ENCODE assay signal across 31 cellular contexts in the genomic region with DNA sequence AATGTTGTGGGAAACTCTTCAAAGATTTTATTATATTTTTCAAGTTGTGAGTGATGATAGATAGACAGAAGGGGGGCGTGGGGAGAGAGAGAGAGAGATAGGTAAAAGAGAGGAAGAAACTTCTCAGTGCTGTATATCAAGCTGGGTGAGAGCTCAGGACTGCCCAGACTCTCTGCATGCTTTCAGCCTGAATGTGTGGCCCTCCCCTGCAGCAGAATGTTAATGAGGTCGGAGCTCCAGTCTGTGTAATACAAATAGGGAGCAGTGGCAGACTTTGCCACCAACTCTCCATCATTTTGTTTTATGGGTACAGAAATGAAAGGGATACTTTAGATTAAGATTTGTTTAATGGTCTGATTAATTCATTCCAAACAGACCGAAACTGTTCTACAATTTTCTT.
A peak's percentile ranks its signal among the peaks of the same experiment; 100 is the strongest.
DNase-seq lines count a peak whose midpoint lies in the region; ATAC-seq, FAIRE-seq and TF ChIP-seq lines count a peak whose summit lies in the region.
"Had no signal": no experiment of that assay in that cellular context is flagged by ENCODE, and none has a peak within 500 bp of the region (broad histone marks: within the 10 kb centered on the region; RNA-seq: fewer than 3 reads in every experiment).

No MANE protein-coding gene starts in this region.

- H3K4me1 ChIP-seq in IMR-90 (ENCODE audit: control insufficient read depth, insufficient read depth, low read length) (no peaks in the 10 kb centered on the region), H1 (replicated peaks in 1 of 4; ENCODE audit: control insufficient read depth in 3 of 4, insufficient read depth in 4 of 4, low read length in 3 of 4) (peaks cover 3 to 12% (median 7%) of the 10 kb centered on the region in 4 experiments; a peak in 5 of 7 replicates), mesendoderm (ENCODE audit: control insufficient read depth, low read depth, low read length) (peaks cover 6% of the 10 kb centered on the region)
- H3K4me1 ChIP-seq: esophagus muscularis mucosa, foreskin keratinocyte, Peyer's patch, right atrium auricular region, tibial artery had no signal

- BruUV-seq in IMR-90 (replicated peaks; lab: Mats Ljungman, UMichigan): no TSS peak

- H3K36me3 Mint-ChIP-seq in activated T-cell treated with anti-CD3 and anti-CD28 coated beads, Interleukin-2, amount 50 U/mL, for 72 hours (ENCODE audit: insufficient read depth in 2 of 2): no peaks in the 10 kb centered on the region
- H3K36me3 Mint-ChIP-seq: memory B cell had no signal

- peaks cover 0 to 2% of the 10 kb centered on the region in 2 donors for H3K9me3 Mint-ChIP-seq in activated T-cell treated with anti-CD3 and anti-CD28 coated beads, Interleukin-2, amount 50 U/mL, for 72 hours
- H3K9me3 Mint-ChIP-seq in stimulated activated naive CD8-positive, alpha-beta T cell treated with anti-CD3 and anti-CD28 coated beads, Interleukin-15, amount 100 ng/mL, for 72 hours: no peaks in the 10 kb centered on the region
- H3K9me3 Mint-ChIP-seq: activated CD4-positive, alpha-beta memory T cell treated with anti-CD3 and anti-CD28 coated beads, Interleukin-2, amount 10 ng/mL, durations not matched to agents 7 days and 5 days; dendritic cell treated with granulocyte-macrophage colony-stimulating factor and Interleukin-4, amounts not matched to agents 40 ng/mL and 50 ng/mL, for 4 days; neural crest cell had no signal

- no peak for TF ChIP-seq CTCF in IMR-90 (conservative IDR thresholded peaks at IDR 0.05; ENCODE audit: low read depth, low read length)
- TF ChIP-seq CTCF in H1 (IDR thresholded peaks at IDR 0.05; ENCODE audit: control extremely low read depth in 1 of 3, insufficient read depth in 1 of 3, low read depth in 1 of 3, low read length in 3 of 3): no peak

- H3K14ac ChIP-seq in IMR-90 (replicated peaks; ENCODE audit: low read depth, low read length): no peak overlapping the region
- no peak overlapping the region for H3K14ac ChIP-seq in H1 (ENCODE audit: insufficient read length)

- peak; percentile 46 for ATAC-seq in IMR-90 (ENCODE audit: low read depth)
- no peak for ATAC-seq in activated T-cell treated with anti-CD3 and anti-CD28 coated beads, Interleukin-2, amount 50 U/mL, for 72 hours (replicated peaks in 1 of 2)
- no peak for ATAC-seq in stimulated activated naive CD8-positive, alpha-beta T cell treated with anti-CD3 and anti-CD28 coated beads, Interleukin-15, amount 100 ng/mL, for 72 hours
- ATAC-seq: foreskin keratinocyte, left cardiac atrium had no signal

- H2AK5ac ChIP-seq in IMR-90 (ENCODE audit: low read depth, low read length) (no peak overlapping the region), H1 (ENCODE audit: low read depth, low read length) (no peak overlapping the region), mesendoderm (ENCODE audit: low read length) (no peak overlapping the region)

- H2BK120ac ChIP-seq in IMR-90 (ENCODE audit: low read depth, low read length): no peak overlapping the region
- H2BK120ac ChIP-seq in H1 (replicated peaks; ENCODE audit: low read depth, low read length): no peak overlapping the region
- no peak overlapping the region for H2BK120ac ChIP-seq in mesendoderm (ENCODE audit: low read depth, low read length)

- H2BK15ac ChIP-seq in IMR-90 (ENCODE audit: low read depth, low read length) (no peak overlapping the region), H1 (ENCODE audit: low read length) (no peak overlapping the region), mesendoderm (replicated peaks; ENCODE audit: low read depth) (no peak overlapping the region)

- H3K4me3 ChIP-seq in IMR-90 (ENCODE audit: insufficient read depth, low read depth, low read length) (no peak overlapping the region), H1 (ENCODE audit: extremely low read depth in 1 of 4, insufficient read depth in 2 of 4, low read depth in 3 of 4, low read length in 4 of 4) (no peak overlapping the region), mesendoderm (ENCODE audit: low read length) (no peak overlapping the region)
- H3K4me3 ChIP-seq: BLaER1 treated with 17β-estradiol and CSF1 and Interleukin-3, amounts not matched to agents 10 nM and 100 nM; cardiac muscle cell; esophagus muscularis mucosa; Peyer's patch; right atrium auricular region; tibial artery had no signal

- no peak for TF ChIP-seq RAD21 in IMR-90 (IDR thresholded peaks at IDR 0.05; ENCODE audit: low read length)
- TF ChIP-seq RAD21 in H1 (IDR thresholded peaks at IDR 0.05 in 1 of 2, conservative IDR thresholded peaks at IDR 0.05 in 1 of 2; ENCODE audit: low read depth in 2 of 2, low read length in 2 of 2): no peak

- no peaks in the 10 kb centered on the region for H3K23me2 ChIP-seq in H1 (ENCODE audit: low read depth, low read length)

- H4K20me1 ChIP-seq in IMR-90 (ENCODE audit: insufficient read depth, low read length) (no peaks in the 10 kb centered on the region), H1 (replicated peaks in 1 of 2; ENCODE audit: control insufficient read depth in 1 of 2, insufficient read depth in 2 of 2, low read length in 2 of 2) (no peaks in the 10 kb centered on the region)
- H4K20me1 ChIP-seq: BLaER1 treated with 17β-estradiol and CSF1 and Interleukin-3, amounts not matched to agents 10 nM and 100 nM had no signal

- H3K79me2 ChIP-seq in H1 (ENCODE audit: control insufficient read depth in 1 of 2, insufficient read depth in 2 of 2, low read length in 2 of 2) (no peaks in the 10 kb centered on the region), mesendoderm (ENCODE audit: control insufficient read depth, insufficient read depth, low read length) (no peaks in the 10 kb centered on the region)
- H3K79me2 ChIP-seq: parathyroid adenoma had no signal

- CTCF ChIA-PET in IMR-90 (lab: Yijun Ruan, JAX): no interaction called here
- CTCF ChIA-PET in H1 (lab: Charles Lee; ENCODE audit: partially characterized antibody): interaction anchor here (0.7 to 1.2 kb wide), 3 partner anchors 10 to 162 kb away, joined by 3 to 4 read pairs (median 4); no protein-coding TSS in a partner anchor

- in situ Hi-C loops in IMR-90 (cut with MboI; ENCODE audit: low sequenced_read_pairs): no loop called here

- H2BK12ac ChIP-seq in H1 (ENCODE audit: low read depth, low read length): no peak overlapping the region

- H3K18ac ChIP-seq in IMR-90 (ENCODE audit: low read depth, low read length) (no peak overlapping the region), H1 (ENCODE audit: extremely low read depth, low read length) (no peak overlapping the region), mesendoderm (ENCODE audit: low read length) (no peak overlapping the region)

- H3K4me3 Mint-ChIP-seq in activated T-cell treated with anti-CD3 and anti-CD28 coated beads, Interleukin-2, amount 50 U/mL, for 72 hours: no peak overlapping the region
- H3K4me3 Mint-ChIP-seq in stimulated activated naive CD8-positive, alpha-beta T cell treated with anti-CD3 and anti-CD28 coated beads, Interleukin-15, amount 100 ng/mL, for 72 hours: no peak overlapping the region
- H3K4me3 Mint-ChIP-seq: activated CD4-positive, alpha-beta memory T cell treated with anti-CD3 and anti-CD28 coated beads, Interleukin-2, amount 10 ng/mL, durations not matched to agents 7 days and 5 days; dendritic cell treated with granulocyte-macrophage colony-stimulating factor and Interleukin-4, amounts not matched to agents 40 ng/mL and 50 ng/mL, for 4 days; memory B cell; neural crest cell had no signal

- H3K27ac Mint-ChIP-seq in activated T-cell treated with anti-CD3 and anti-CD28 coated beads, Interleukin-2, amount 50 U/mL, for 72 hours: no peak overlapping the region
- H3K27ac Mint-ChIP-seq in stimulated activated naive CD8-positive, alpha-beta T cell treated with anti-CD3 and anti-CD28 coated beads, Interleukin-15, amount 100 ng/mL, for 72 hours: no peak overlapping the region
- H3K27ac Mint-ChIP-seq: activated CD4-positive, alpha-beta memory T cell treated with anti-CD3 and anti-CD28 coated beads, Interleukin-2, amount 10 ng/mL, durations not matched to agents 7 days and 5 days; activated T-helper 2 cell treated with anti-CD3 and anti-CD28 coated beads, Interferon-gamma antibody, Interleukin-2, Interleukin-4, amounts not matched to agents 10 μg/mL and 5 μg/mL and 100 μg/mL, durations not matched to agents 14 hours and 24 hours and 36 hours; dendritic cell treated with granulocyte-macrophage colony-stimulating factor and Interleukin-4, amounts not matched to agents 40 ng/mL and 50 ng/mL, for 4 days; memory B cell had no signal

- intact Hi-C loops in IMR-90 (cut with micrococcal nuclease): no loop called here

- no peaks in the 10 kb centered on the region for H3K9me3 ChIP-seq in IMR-90 (ENCODE audit: control insufficient read depth, insufficient read depth, low read length)
- no peaks in the 10 kb centered on the region for H3K9me3 ChIP-seq in H1 (ENCODE audit: insufficient read depth in 2 of 2, low read depth in 1 of 2, low read length in 1 of 2)
- H3K9me3 ChIP-seq: esophagus muscularis mucosa, Peyer's patch, right atrium auricular region, tibial artery had no signal

- H4K8ac ChIP-seq in IMR-90 (ENCODE audit: low read depth in 2 of 2, low read length in 2 of 2): no peak overlapping the region
- no peak overlapping the region for H4K8ac ChIP-seq in H1 (ENCODE audit: extremely low read depth, insufficient read depth, low read length)
- H4K8ac ChIP-seq in mesendoderm (ENCODE audit: low read depth, low read length): no peak overlapping the region

- DNase-seq in EL (peak; percentile 21), IMR-90 (peak; percentile 21), H1 (ENCODE audit: low read depth in 1 of 2, low spot score in 2 of 2) (no peak), mesendoderm (peak; percentile 51), retina (no peak)
- no peak for DNase-seq in activated T-cell treated with anti-CD3 and anti-CD28 coated beads, Interleukin-2, amount 50 U/mL, for 72 hours
- no peak for DNase-seq in stimulated activated naive CD8-positive, alpha-beta T cell treated with anti-CD3 and anti-CD28 coated beads, Interleukin-15, amount 100 ng/mL, for 72 hours
- DNase-seq: ACHN; activated CD4-positive, alpha-beta memory T cell treated with anti-CD3 and anti-CD28 coated beads, Interleukin-2, amount 10 ng/mL, durations not matched to agents 7 days and 5 days; activated CD4-positive, alpha-beta T cell treated with anti-CD3 and anti-CD28 coated beads for 1 hour; activated naive CD4-positive, alpha-beta T cell treated with anti-CD3 and anti-CD28 coated beads, Interleukin-2, amount 50 U/mL, for 16 hours; GDM1; head of caudate nucleus; left cardiac atrium; NCI-H1048; NCI-H446 treated with DMSO at 0.1 percent for 48 hours; NCI-H774; Peyer's patch; SHP77 treated with DMSO at 0.1 percent for 48 hours; stimulated activated CD4-positive, alpha-beta T cell treated with anti-CD3 and anti-CD28 coated beads, Interleukin-4, amount 100 ng/mL, for 1 hour; tibial artery had no signal

- H3K9ac ChIP-seq in IMR-90 (ENCODE audit: low read depth, low read length): no peak overlapping the region
- H3K9ac ChIP-seq in H1 (replicated peaks in 1 of 4; ENCODE audit: extremely low read depth in 1 of 4, low read depth in 3 of 4, low read length in 3 of 4): no peak overlapping the region
- no peak overlapping the region for H3K9ac ChIP-seq in mesendoderm (ENCODE audit: low read length)
- H3K9ac ChIP-seq: BLaER1 treated with 17β-estradiol and CSF1 and Interleukin-3, amounts not matched to agents 10 nM and 100 nM; parathyroid adenoma had no signal

- dilution Hi-C loops in IMR-90 (cut with HindIII; ENCODE audit: low sequenced_read_pairs, unreplicated experiment): no loop called here

- H2BK5ac ChIP-seq in IMR-90 (ENCODE audit: low read depth, low read length, poor library complexity, severe bottlenecking) (no peak overlapping the region), H1 (ENCODE audit: low read depth, low read length) (no peak overlapping the region), mesendoderm (ENCODE audit: low read length) (no peak overlapping the region)

- WGBS in IMR-90 (ENCODE audit: extremely low coverage in 2 of 2, insufficient read length in 1 of 2), 2 experiments: no CpG with 5 or more reads among the region's 3 CpGs
- 54% methylated on average over 3 of the region's 3 CpGs; no CpG with 5 or more reads in 1 of the 2 experiments for WGBS in H1 (ENCODE audit: extremely low coverage in 1 of 2, insufficient coverage in 1 of 2, insufficient read length in 1 of 2, insufficient replicate concordance in 2 of 2, low coverage in 1 of 2, low lambda C conversion rate in 2 of 2, missing lambda C conversion rate in 1 of 2), 2 experiments
- no CpG with 5 or more reads among the region's 3 CpGs for WGBS in mesendoderm (ENCODE audit: extremely low coverage, insufficient coverage, low lambda C conversion rate)

- H3K23ac ChIP-seq in IMR-90 (ENCODE audit: low read depth, low read length) (no peak overlapping the region), H1 (ENCODE audit: insufficient read length) (no peak overlapping the region), mesendoderm (ENCODE audit: low read length) (no peak overlapping the region)

- no peak overlapping the region for H2AK9ac ChIP-seq in IMR-90 (replicated peaks; ENCODE audit: low read depth, low read length, poor library complexity)

- H3K27ac ChIP-seq in IMR-90 (ENCODE audit: insufficient read depth, low read length): no peak overlapping the region
- H3K27ac ChIP-seq in H1 (ENCODE audit: low read depth, low read length): no peak overlapping the region
- no peak overlapping the region for H3K27ac ChIP-seq in mesendoderm (ENCODE audit: low read depth, low read length)
- H3K27ac ChIP-seq: BLaER1 treated with 17β-estradiol and CSF1 and Interleukin-3, amounts not matched to agents 10 nM and 100 nM; cardiac muscle cell; esophagus muscularis mucosa; foreskin keratinocyte; parathyroid adenoma; Peyer's patch; right atrium auricular region; tibial artery had no signal

- H3K36me3 ChIP-seq in IMR-90 (ENCODE audit: control insufficient read depth, insufficient read depth, low read length) (no peaks in the 10 kb centered on the region), H1 (ENCODE audit: control insufficient read depth in 2 of 4, insufficient read depth in 4 of 4, low read length in 3 of 4) (no peaks in the 10 kb centered on the region), mesendoderm (ENCODE audit: control insufficient read depth, insufficient read depth, low read length) (no peaks in the 10 kb centered on the region)
- H3K36me3 ChIP-seq: BLaER1 treated with 17β-estradiol and CSF1 and Interleukin-3, amounts not matched to agents 10 nM and 100 nM; cardiac muscle cell; esophagus muscularis mucosa; Peyer's patch; right atrium auricular region; tibial artery had no signal

- H3K9me1 ChIP-seq in IMR-90 (ENCODE audit: insufficient read depth, low read length): no peaks in the 10 kb centered on the region

- H4K5ac ChIP-seq in IMR-90 (ENCODE audit: low read depth, low read length) (no peak overlapping the region), H1 (ENCODE audit: insufficient read length, low read depth, low read length) (no peak overlapping the region), mesendoderm (ENCODE audit: low read length) (no peak overlapping the region)

- TF ChIP-seq EP300 in H1 (IDR thresholded peaks at IDR 0.05; ENCODE audit: borderline replicate concordance in 1 of 2, low read depth in 2 of 2, low read length in 2 of 2): no peak

- H3K56ac ChIP-seq in IMR-90 (ENCODE audit: extremely low read depth, insufficient read depth, low read length): no peak overlapping the region
- no peak overlapping the region for H3K56ac ChIP-seq in H1 (replicated peaks; ENCODE audit: insufficient read length, low read depth, low read length)
- H3K56ac ChIP-seq in mesendoderm (ENCODE audit: low read length): no peak overlapping the region

- no peak overlapping the region for H4K91ac ChIP-seq in IMR-90 (ENCODE audit: insufficient read depth, low read depth, low read length)
- no peak overlapping the region for H4K91ac ChIP-seq in H1 (replicated peaks; ENCODE audit: insufficient read length, low read length)

- H3K27me3 ChIP-seq in IMR-90 (ENCODE audit: control insufficient read depth, insufficient read depth, low read length) (no peaks in the 10 kb centered on the region), H1 (replicated peaks in 1 of 4; ENCODE audit: control insufficient read depth in 3 of 4, extremely low read depth in 1 of 4, insufficient read depth in 3 of 4, low read length in 3 of 4) (no peaks in the 10 kb centered on the region), mesendoderm (ENCODE audit: insufficient read depth, low read length, poor library complexity) (no peaks in the 10 kb centered on the region)
- H3K27me3 ChIP-seq: BLaER1 treated with 17β-estradiol and CSF1 and Interleukin-3, amounts not matched to agents 10 nM and 100 nM; cardiac muscle cell; esophagus muscularis mucosa; foreskin keratinocyte; Peyer's patch; right atrium auricular region; tibial artery had no signal

- no peak overlapping the region for H2BK20ac ChIP-seq in IMR-90 (ENCODE audit: low read depth, low read length)
- H2BK20ac ChIP-seq in H1 (ENCODE audit: low read length): no peak overlapping the region

- POLR2A ChIA-PET in IMR-90 (lab: Charles Lee; ENCODE audit: unreplicated experiment): no interaction called here
- POLR2A ChIA-PET in H1 (lab: Charles Lee; ENCODE audit: partially characterized antibody): no interaction called here

- H3K4ac ChIP-seq in IMR-90 (ENCODE audit: low read depth, low read length): no peak overlapping the region
- no peak overlapping the region for H3K4ac ChIP-seq in H1 (replicated peaks; ENCODE audit: insufficient read length, low read depth, low read length)
- no peak overlapping the region for H3K4ac ChIP-seq in mesendoderm (ENCODE audit: low read depth, low read length)

- H3K79me1 ChIP-seq in IMR-90 (ENCODE audit: low read depth in 1 of 2, low read length in 2 of 2) (no peaks in the 10 kb centered on the region), H1 (ENCODE audit: low read depth, low read length) (no peaks in the 10 kb centered on the region), mesendoderm (ENCODE audit: low read length) (no peaks in the 10 kb centered on the region)

- H3K27me3 Mint-ChIP-seq in activated T-cell treated with anti-CD3 and anti-CD28 coated beads, Interleukin-2, amount 50 U/mL, for 72 hours (ENCODE audit: low read depth): no peaks in the 10 kb centered on the region
- no peaks in the 10 kb centered on the region for H3K27me3 Mint-ChIP-seq in stimulated activated naive CD8-positive, alpha-beta T cell treated with anti-CD3 and anti-CD28 coated beads, Interleukin-15, amount 100 ng/mL, for 72 hours
- H3K27me3 Mint-ChIP-seq: activated CD4-positive, alpha-beta memory T cell treated with anti-CD3 and anti-CD28 coated beads, Interleukin-2, amount 10 ng/mL, durations not matched to agents 7 days and 5 days; dendritic cell treated with granulocyte-macrophage colony-stimulating factor and Interleukin-4, amounts not matched to agents 40 ng/mL and 50 ng/mL, for 4 days; memory B cell had no signal

- H2AFZ ChIP-seq in IMR-90 (replicated peaks; ENCODE audit: low read length, poor library complexity) (no peak overlapping the region), H1 (ENCODE audit: low read length) (no peak overlapping the region)
- H2AFZ ChIP-seq: parathyroid adenoma had no signal

- peak; percentile 24 for FAIRE-seq in H1 (lab: Jason Lieb, UNC)

- no peaks in the 10 kb centered on the region for H3K4me1 Mint-ChIP-seq in activated T-cell treated with anti-CD3 and anti-CD28 coated beads, Interleukin-2, amount 50 U/mL, for 72 hours (ENCODE audit: low read depth)
- H3K4me1 Mint-ChIP-seq in stimulated activated naive CD8-positive, alpha-beta T cell treated with anti-CD3 and anti-CD28 coated beads, Interleukin-15, amount 100 ng/mL, for 72 hours: peaks cover 15% of the 10 kb centered on the region
- H3K4me1 Mint-ChIP-seq: activated CD4-positive, alpha-beta memory T cell treated with anti-CD3 and anti-CD28 coated beads, Interleukin-2, amount 10 ng/mL, durations not matched to agents 7 days and 5 days; memory B cell had no signal

- no peak for TF ChIP-seq POLR2A in IMR-90 (IDR thresholded peaks at IDR 0.05; ENCODE audit: low read depth, low read length)
- no peak for TF ChIP-seq POLR2A in H1 (IDR thresholded peaks at IDR 0.05; ENCODE audit: control extremely low read depth in 1 of 2, low read depth in 2 of 2, low read length in 2 of 2)

- H3K4me2 ChIP-seq in IMR-90 (ENCODE audit: low read depth, low read length): no peak overlapping the region
- no peak overlapping the region for H3K4me2 ChIP-seq in H1 (ENCODE audit: insufficient read depth in 1 of 2, low read depth in 2 of 2, low read length in 2 of 2)
- no peak overlapping the region for H3K4me2 ChIP-seq in mesendoderm (ENCODE audit: low read length)
- H3K4me2 ChIP-seq: BLaER1 treated with 17β-estradiol and CSF1 and Interleukin-3, amounts not matched to agents 10 nM and 100 nM had no signal

Comparison
In these comparisons a context has a peak if more than half of its experiments do, and no peak if none do; other contexts are left out.
1. DNase-seq: peak in EL (single experiment), IMR-90 (single experiment) and mesendoderm (single experiment); none in H1 (0 of 2), retina (single experiment), activated T-cell treated with anti-CD3 and anti-CD28 coated beads, Interleukin-2, amount 50 U/mL, for 72 hours (0 of 2) and stimulated activated naive CD8-positive, alpha-beta T cell treated with anti-CD3 and anti-CD28 coated beads, Interleukin-15, amount 100 ng/mL, for 72 hours (0 of 2).